Comparison of ENCODE assay signal across 1 cellular context in the genomic region with DNA sequence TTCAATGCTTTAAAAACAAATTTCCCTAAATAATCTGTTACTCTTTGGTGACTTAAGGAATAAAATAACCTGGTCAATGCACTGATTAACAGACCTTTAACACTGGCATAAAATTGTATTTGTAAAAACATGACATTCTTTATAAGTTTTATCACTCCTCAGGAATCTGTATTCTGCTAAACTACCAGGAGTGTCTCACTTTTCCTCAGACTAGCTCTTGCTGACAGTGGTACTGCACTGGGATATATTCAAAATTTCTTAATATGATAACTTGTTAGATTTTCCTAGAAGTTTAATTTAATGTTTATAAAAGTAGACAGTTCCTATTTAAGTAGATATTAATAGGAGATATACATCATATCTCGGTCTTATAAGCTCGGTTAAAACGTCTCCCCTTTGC.
TF ChIP-seq lines count a peak whose summit lies in the region.

No MANE protein-coding gene starts in this region.

TF ChIP-seq in SK-N-SH treated with all-trans-retinoic acid at 6 μM for 48 hours, 23 proteins besides CTCF, POLR2A, EP300 and RAD21 (continued from another document):
- TF ChIP-seq POU6F1 (CRISPR knock-in tag; IDR thresholded peaks at IDR 0.05; ENCODE audit: borderline replicate concordance, low read depth) (no peak), ARNTL (CRISPR knock-in tag; IDR thresholded peaks at IDR 0.05; ENCODE audit: borderline replicate concordance, low read depth) (no peak)
